Comparison of ENCODE assay signal across 8 cellular contexts in genomic region chr3:155854147-155854940, GRCh38. TPM values are rescaled to one million over a fixed set of nuclear protein-coding genes. Genes with fewer than 3 reads are reported as not detected.
DNase-seq lines count a peak whose midpoint lies in the region; ATAC-seq and TF ChIP-seq lines count a peak whose summit lies in the region.

TSS of gene SLC33A1 (minus strand) at chr3:155854427. CDS start at chr3:155853997, 430 bp downstream.

- H3K36me3 Mint-ChIP-seq in activated T-cell treated with anti-CD3 and anti-CD28 coated beads, Interleukin-2, amount 50 U/mL, for 24 hours (ENCODE audit: low read depth): peaks cover 44% of the 10 kb centered on the region

- H3K9me3 Mint-ChIP-seq in activated T-cell treated with anti-CD3 and anti-CD28 coated beads, Interleukin-2, amount 50 U/mL, for 24 hours: no peaks in the 10 kb centered on the region

- H3K4me1 Mint-ChIP-seq in activated T-cell treated with anti-CD3 and anti-CD28 coated beads, Interleukin-2, amount 50 U/mL, for 24 hours (ENCODE audit: low read depth): peaks cover 35% of the 10 kb centered on the region

- ATAC-seq in GM21717 (IDR thresholded peaks at IDR 0.05; ENCODE audit: unreplicated experiment): peak; percentile 97

- no peaks in the 10 kb centered on the region for H3K27me3 Mint-ChIP-seq in activated T-cell treated with anti-CD3 and anti-CD28 coated beads, Interleukin-2, amount 50 U/mL, for 24 hours

- in situ Hi-C loops in KBM-7 (cut with MboI; ENCODE audit: low pct_unique_long_range_greater_than_20kb, low sequenced_read_pairs): loop anchor here (25.0 kb wide), 1 partner anchor 467 kb away; no protein-coding TSS in a partner anchor

- peak within 1 kb of the TSS; percentile 97 for H3K4me3 ChIP-seq in epithelial cell of proximal tubule (ENCODE audit: low read depth, low read length)

- peak; percentile 98 for DNase-seq in DMS153 treated with DMSO at 0.1 percent for 48 hours (lab: John Stamatoyannopoulos, UW; ENCODE audit: unreplicated experiment)
- peak; percentile 100 for DNase-seq in KBM-7
- peak; percentile 99 for DNase-seq in activated T-cell treated with anti-CD3 and anti-CD28 coated beads, Interleukin-2, amount 50 U/mL, for 24 hours
- peak; percentile 94 for DNase-seq in epithelial cell of proximal tubule (ENCODE audit: low read depth)
- peak; percentile 100 for DNase-seq in mucosa of gallbladder (ENCODE audit: low spot score)
- DNase-seq in stimulated activated CD8-positive, alpha-beta memory T cell treated with anti-CD3 and anti-CD28 coated beads, Interleukin-4, amount 100 ng/mL, for 4 hours (ENCODE audit: low read depth in 2 of 2, low spot score in 1 of 2): peak; percentile 95 to 99

- H3K27ac Mint-ChIP-seq in activated T-cell treated with anti-CD3 and anti-CD28 coated beads, Interleukin-2, amount 50 U/mL, for 24 hours: peak within 1 kb of the TSS; percentile 99

- TF ChIP-seq CTCF in epithelial cell of proximal tubule (conservative IDR thresholded peaks at IDR 0.05; ENCODE audit: low read depth, low read length): no peak

- H3K4me3 Mint-ChIP-seq in activated T-cell treated with anti-CD3 and anti-CD28 coated beads, Interleukin-2, amount 50 U/mL, for 24 hours: peak within 1 kb of the TSS; percentile 99

TF ChIP-seq in PFSK-1, 5 proteins besides CTCF, POLR2A, EP300 and RAD21:
- TF ChIP-seq TAF1 (IDR thresholded peaks at IDR 0.05; ENCODE audit: borderline replicate concordance, insufficient read depth, low read length): peak; percentile 43; the same call in 1 of the 2 replicates
- TF ChIP-seq SIN3A (IDR thresholded peaks at IDR 0.05; ENCODE audit: borderline replicate concordance, insufficient read depth, low read length): no peak
- peak; percentile 67 for TF ChIP-seq FOXP2 (optimal IDR thresholded peaks at IDR 0.05; ENCODE audit: borderline replicate concordance, extremely low read depth, extremely low read length, insufficient read depth)
- no peak for TF ChIP-seq REST (IDR thresholded peaks at IDR 0.05; ENCODE audit: insufficient read depth in 1 of 2, low read depth in 2 of 2, low read length in 2 of 2)
- TF ChIP-seq POLR2AphosphoS5 (IDR thresholded peaks at IDR 0.05; ENCODE audit: low read depth, low read length): peak; percentile 61; the same call in 1 of the 2 replicates

RNA-seq across cellular contexts. Expression of gene SLC33A1, which starts in this region (rescaled TPM):
- polyA plus RNA-seq in PFSK-1 (2012; ENCODE audit: insufficient read length, low read depth): 7.7 TPM
- total RNA-seq in epithelial cell of proximal tubule: 22.3 and 24.0 TPM in 2 replicates
- total RNA-seq in mucosa of gallbladder: 47.8 TPM

Comparison
In these comparisons a context has a peak if more than half of its experiments do, and no peak if none do; other contexts are left out.
1. Peak in every context shown above with its lines: DNase-seq, ATAC-seq and H3K4me3 ChIP-seq.